Comparison of ENCODE assay signal across 2 cellular contexts in the genomic region with DNA sequence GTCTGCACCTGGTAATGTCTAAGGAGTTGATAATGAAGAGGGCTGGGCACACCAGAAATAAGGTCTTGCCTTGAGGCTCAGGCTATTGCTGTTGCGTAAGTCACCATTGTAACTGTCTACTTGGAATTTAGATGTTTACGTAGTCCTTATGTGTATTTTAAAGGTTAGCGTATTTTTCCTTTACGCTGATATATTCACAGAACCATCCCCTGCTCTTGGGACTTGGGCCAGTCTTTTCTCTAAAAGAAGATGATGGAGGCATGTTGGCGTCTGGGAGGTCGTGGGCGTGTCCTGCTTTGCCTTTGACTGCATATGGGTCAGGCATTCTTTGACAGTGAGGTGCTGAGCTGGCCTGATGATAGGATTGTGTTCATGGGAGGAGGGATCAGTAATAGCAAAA.
TF ChIP-seq lines count a peak whose summit lies in the region.

No MANE protein-coding gene starts in this region.

TF ChIP-seq in IMR-90, 13 proteins besides CTCF, POLR2A, EP300 and RAD21:
- TF ChIP-seq FOS (IDR thresholded peaks at IDR 0.05; ENCODE audit: low read depth, low read length) (no peak), CEBPB (IDR thresholded peaks at IDR 0.05; ENCODE audit: low read depth, low read length) (peak; percentile 95)
- TF ChIP-seq, protein P1, sequence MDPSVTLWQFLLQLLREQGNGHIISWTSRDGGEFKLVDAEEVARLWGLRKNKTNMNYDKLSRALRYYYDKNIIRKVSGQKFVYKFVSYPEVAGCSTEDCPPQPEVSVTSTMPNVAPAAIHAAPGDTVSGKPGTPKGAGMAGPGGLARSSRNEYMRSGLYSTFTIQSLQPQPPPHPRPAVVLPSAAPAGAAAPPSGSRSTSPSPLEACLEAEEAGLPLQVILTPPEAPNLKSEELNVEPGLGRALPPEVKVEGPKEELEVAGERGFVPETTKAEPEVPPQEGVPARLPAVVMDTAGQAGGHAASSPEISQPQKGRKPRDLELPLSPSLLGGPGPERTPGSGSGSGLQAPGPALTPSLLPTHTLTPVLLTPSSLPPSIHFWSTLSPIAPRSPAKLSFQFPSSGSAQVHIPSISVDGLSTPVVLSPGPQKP (IDR thresholded peaks at IDR 0.05; ENCODE audit: borderline replicate concordance, low read depth, low read length) = no peak

TF ChIP-seq in H1, 55 proteins besides CTCF, POLR2A, EP300 and RAD21:
- TF ChIP-seq TEAD4 (IDR thresholded peaks at IDR 0.05; ENCODE audit: low read depth, low read length) (0 out of 2 replicates have a peak, but pooled peaks have one; percentile 16), CEBPB (IDR thresholded peaks at IDR 0.05; ENCODE audit: low read depth, low read length) (peak; percentile 3; the same call in 1 of the 2 replicates), SIRT6 (IDR thresholded peaks at IDR 0.05; ENCODE audit: low read length) (no peak)
